Comparison of ENCODE assay signal across 8 cellular contexts in the genomic region with DNA sequence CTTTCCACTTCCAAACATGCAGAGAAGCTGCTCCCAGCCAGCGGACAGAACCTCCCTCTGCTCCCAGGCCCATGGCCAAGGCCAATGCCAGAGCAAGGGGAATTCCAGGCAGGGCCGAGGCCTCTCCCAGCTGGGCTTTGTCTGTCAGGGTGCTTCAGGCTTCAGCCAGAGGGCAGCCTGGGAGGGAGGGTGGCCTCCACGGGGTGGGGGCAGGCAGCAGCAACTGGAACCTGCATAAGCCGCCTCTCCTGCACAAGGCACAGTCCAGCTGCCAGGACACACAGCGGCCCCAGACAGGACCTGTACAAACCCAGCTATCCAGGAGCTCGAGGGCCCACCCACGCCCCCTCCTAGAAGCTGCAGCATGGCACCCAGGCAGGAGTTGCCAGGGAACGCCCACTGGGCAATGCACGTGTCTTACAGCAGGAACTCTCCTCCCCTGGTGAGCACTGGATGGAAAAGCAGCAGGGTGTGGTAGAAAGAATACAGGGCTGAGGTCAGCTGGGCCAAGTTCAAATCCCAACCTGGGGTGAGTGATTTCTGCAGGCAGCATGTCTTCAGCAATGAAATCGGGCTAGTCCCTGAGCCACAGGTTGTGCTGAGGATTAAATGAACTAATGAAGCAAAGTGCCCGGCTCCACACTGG. TPM values are rescaled to one million over a fixed set of nuclear protein-coding genes. Genes with fewer than 3 reads are reported as not detected.
A peak's percentile ranks its signal among the peaks of the same experiment; 100 is the strongest.
DNase-seq lines count a peak whose midpoint lies in the region; ATAC-seq and TF ChIP-seq lines count a peak whose summit lies in the region.

No MANE protein-coding gene starts in this region.

- TF ChIP-seq CTCF in MCF 10A (IDR thresholded peaks at IDR 0.05; ENCODE audit: unreplicated experiment): no peak
- TF ChIP-seq CTCF in nephron progenitor cell (IDR thresholded peaks at IDR 0.05): no peak

- H3K4me3 Mint-ChIP-seq in IgD-negative memory B cell: peak overlapping the region; percentile 27 to 86 (median 42)
- H3K4me3 Mint-ChIP-seq in MCF 10A (ENCODE audit: unreplicated experiment): peak overlapping the region; percentile 30
- H3K4me3 Mint-ChIP-seq in stimulated activated effector memory CD8-positive, alpha-beta T cell treated with anti-CD3 and anti-CD28 coated beads, Interleukin-12 subunit alpha, Interleukin-12 subunit beta, amount 100 ng/mL, for 72 hours: peak overlapping the region; percentile 89
- H3K4me3 Mint-ChIP-seq in nephron progenitor cell: no peak overlapping the region

- BruUV-seq in MCF 10A (replicated peaks; lab: Mats Ljungman, UMichigan): no TSS peak

- H3K27me3 Mint-ChIP-seq in IgD-negative memory B cell (no peaks in the 10 kb centered on the region), MCF 10A (ENCODE audit: insufficient read depth, unreplicated experiment) (no peaks in the 10 kb centered on the region), nephron progenitor cell (ENCODE audit: low read depth, poor library complexity) (peaks cover 3% of the 10 kb centered on the region)

- no peaks in the 10 kb centered on the region for H3K9me3 Mint-ChIP-seq in IgD-negative memory B cell
- no peaks in the 10 kb centered on the region for H3K9me3 Mint-ChIP-seq in MCF 10A (ENCODE audit: unreplicated experiment)
- H3K9me3 Mint-ChIP-seq in stimulated activated effector memory CD8-positive, alpha-beta T cell treated with anti-CD3 and anti-CD28 coated beads, Interleukin-12 subunit alpha, Interleukin-12 subunit beta, amount 100 ng/mL, for 72 hours: no peaks in the 10 kb centered on the region
- no peaks in the 10 kb centered on the region for H3K9me3 Mint-ChIP-seq in nephron progenitor cell

- H3K36me3 Mint-ChIP-seq in IgD-negative memory B cell (peaks cover 5% of the 10 kb centered on the region), MCF 10A (ENCODE audit: insufficient read depth, unreplicated experiment) (peaks cover 20% of the 10 kb centered on the region), nephron progenitor cell (ENCODE audit: low read depth) (peaks cover 8% of the 10 kb centered on the region)
- peaks cover 53% of the 10 kb centered on the region for H3K36me3 Mint-ChIP-seq in stimulated activated effector memory CD8-positive, alpha-beta T cell treated with anti-CD3 and anti-CD28 coated beads, Interleukin-12 subunit alpha, Interleukin-12 subunit beta, amount 100 ng/mL, for 72 hours

- H3K4me1 Mint-ChIP-seq in IgD-negative memory B cell (peaks cover 72 to 90% (median 80%) of the 10 kb centered on the region in 3 donors), MCF 10A (ENCODE audit: insufficient read depth, unreplicated experiment) (peaks cover 63% of the 10 kb centered on the region), nephron progenitor cell (peaks cover 90% of the 10 kb centered on the region)
- H3K4me1 Mint-ChIP-seq in stimulated activated effector memory CD8-positive, alpha-beta T cell treated with anti-CD3 and anti-CD28 coated beads, Interleukin-12 subunit alpha, Interleukin-12 subunit beta, amount 100 ng/mL, for 72 hours: peaks cover 100% of the 10 kb centered on the region

- POLR2A ChIA-PET in MCF 10A (lab: Yijun Ruan, JAX): interaction anchor here (0.7 to 2.6 kb wide), 9 partner anchors 9 to 210 kb away, joined by 3 to 14 read pairs (median 4); no protein-coding TSS in a partner anchor

- no peak for ATAC-seq in stimulated activated effector memory CD8-positive, alpha-beta T cell treated with anti-CD3 and anti-CD28 coated beads, Interleukin-12 subunit alpha, Interleukin-12 subunit beta, amount 100 ng/mL, for 72 hours
- ATAC-seq in GM18505 (IDR thresholded peaks at IDR 0.05; ENCODE audit: unreplicated experiment): no peak
- ATAC-seq in GM18511 (IDR thresholded peaks at IDR 0.05; ENCODE audit: unreplicated experiment): no peak

- CTCF ChIA-PET in MCF 10A (lab: Yijun Ruan, JAX): interaction anchor here (0.6 to 1.3 kb wide), 5 partner anchors 9 to 29 kb away, joined by 3 to 4 read pairs (median 3); no protein-coding TSS in a partner anchor

- peak overlapping the region; percentile 73 to 97 (median 82) for H3K27ac Mint-ChIP-seq in IgD-negative memory B cell
- H3K27ac Mint-ChIP-seq in MCF 10A (ENCODE audit: low read depth, unreplicated experiment): peak overlapping the region; percentile 77
- H3K27ac Mint-ChIP-seq in stimulated activated effector memory CD8-positive, alpha-beta T cell treated with anti-CD3 and anti-CD28 coated beads, Interleukin-12 subunit alpha, Interleukin-12 subunit beta, amount 100 ng/mL, for 72 hours: peak overlapping the region; percentile 92
- no peak overlapping the region for H3K27ac Mint-ChIP-seq in nephron progenitor cell

- peak; percentile 60 for DNase-seq in MCF 10A (ENCODE audit: unreplicated experiment)
- peak; percentile 69 for DNase-seq in kidney glomerular epithelial cell (lab: John Stamatoyannopoulos, UW)
- DNase-seq in stimulated activated effector memory CD8-positive, alpha-beta T cell treated with anti-CD3 and anti-CD28 coated beads, Interleukin-12 subunit alpha, Interleukin-12 subunit beta, amount 100 ng/mL, for 72 hours (ENCODE audit: low spot score in 2 of 2): peak in 1 of 2 donors; percentile 50
- no peak for DNase-seq in nephron progenitor cell
- DNase-seq in NCI-H446 (lab: John Stamatoyannopoulos, UW): no peak

- intact Hi-C loops in MCF 10A (cut with micrococcal nuclease): no loop called here

- TF ChIP-seq POLR2A in GM18505 (IDR thresholded peaks at IDR 0.05; ENCODE audit: borderline replicate concordance, extremely low read depth, insufficient read depth, insufficient read length): no peak

RNA-seq across cellular contexts. Expression of gene FAM53B, which starts 7.6 kb away (rescaled TPM):
- 48.9 TPM for polyA plus RNA-seq in IgD-negative memory B cell
- 12.9 and 14.9 TPM in 2 replicates for total RNA-seq in MCF 10A (2022)

RNA-seq across cellular contexts. Expression of gene EEF1AKMT2, which starts 55.1 kb away (rescaled TPM):
- 23.3 TPM for polyA plus RNA-seq in IgD-negative memory B cell
- total RNA-seq in MCF 10A (2022): 17.5 and 18.6 TPM in 2 replicates

Comparison
In these comparisons a context has a peak if more than half of its experiments do, and no peak if none do; other contexts are left out.
1. DNase-seq: peak in MCF 10A (single experiment) and kidney glomerular epithelial cell (single experiment); none in nephron progenitor cell (single experiment) and NCI-H446 (0 of 2).